In the genomic region with DNA sequence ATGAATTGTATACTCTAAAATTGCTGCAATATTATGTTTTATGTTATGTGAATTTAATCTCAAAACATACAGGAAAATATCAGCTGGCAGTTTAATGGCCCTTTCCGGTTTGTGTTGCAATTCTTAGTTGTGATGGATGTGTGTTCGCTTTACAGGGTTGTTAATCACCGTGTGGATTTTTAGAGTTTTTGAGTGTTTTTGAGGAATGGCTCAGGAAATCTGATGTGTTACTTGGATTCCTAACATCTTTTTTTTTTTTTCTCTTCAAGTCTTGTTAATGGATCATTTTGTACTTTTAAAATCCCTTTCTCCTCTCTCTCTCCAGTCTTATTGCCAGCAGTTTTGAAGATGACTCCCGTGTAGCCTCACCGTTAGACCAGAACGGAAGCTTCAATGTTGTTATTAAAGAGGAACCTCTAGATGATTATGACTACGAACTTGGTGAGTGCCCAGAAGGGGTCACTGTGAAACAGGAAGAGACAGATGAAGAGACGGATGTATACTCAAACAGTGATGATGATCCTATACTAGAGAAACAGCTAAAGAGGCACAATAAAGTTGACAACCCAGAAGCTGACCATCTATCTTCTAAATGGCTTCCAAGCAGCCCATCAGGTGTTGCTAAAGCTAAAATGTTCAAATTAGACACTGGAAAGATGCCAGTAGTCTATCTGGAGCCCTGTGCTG, we compare ENCODE assay signal across 8 cellular contexts. TPM values are rescaled to one million over a fixed set of nuclear protein-coding genes. Genes with fewer than 3 reads are reported as not detected.
DNase-seq lines count a peak whose midpoint lies in the region; ATAC-seq, FAIRE-seq and TF ChIP-seq lines count a peak whose summit lies in the region.

No MANE protein-coding gene starts in this region.

- TF ChIP-seq CTCF in astrocyte of the cerebellum (IDR thresholded peaks at IDR 0.05; ENCODE audit: low read depth, low read length, missing control alignments): peak; percentile 42
- no peak for TF ChIP-seq CTCF in left lung (IDR thresholded peaks at IDR 0.05)
- no peak for TF ChIP-seq CTCF in kidney (IDR thresholded peaks at IDR 0.05; ENCODE audit: borderline replicate concordance, extremely low read depth, insufficient read depth)

- peak overlapping the region; percentile 58 for H3K4me2 ChIP-seq in BLaER1

- H3K27ac ChIP-seq in BLaER1 (peak overlapping the region; percentile 47; the same call in 1 of the 2 replicates), left lung (peak overlapping the region in 1 of 2 donors; percentile 69), kidney (ENCODE audit: low read depth in 2 of 2, low read length in 2 of 2) (no peak overlapping the region)

- H3K9me3 ChIP-seq in BLaER1 (0 out of 2 replicates have a peak, but pooled peaks cover 5% of the 10 kb centered on the region), left lung (no peaks in the 10 kb centered on the region), kidney (ENCODE audit: control insufficient read depth in 1 of 2, low read length in 2 of 2) (no peaks in the 10 kb centered on the region)

- peaks cover 86% of the 10 kb centered on the region for H4K20me1 ChIP-seq in BLaER1

- DNase-seq in SIG-M5 (lab: John Stamatoyannopoulos, UW): peak; percentile 73
- DNase-seq in astrocyte of the cerebellum (ENCODE audit: low read depth): peak; percentile 9
- DNase-seq in left lung: no peak
- no peak for DNase-seq in kidney
- no peak for DNase-seq in NCI-H2196 treated with DMSO at 0.1 percent for 48 hours (lab: John Stamatoyannopoulos, UW; ENCODE audit: unreplicated experiment)

- H3K36me3 ChIP-seq in BLaER1 (peaks cover 55% of the 10 kb centered on the region), left lung (peaks cover 0 to 19% of the 10 kb centered on the region in 2 donors), kidney (ENCODE audit: control insufficient read depth in 1 of 2, insufficient read depth in 2 of 2, low read length in 2 of 2) (no peaks in the 10 kb centered on the region)

- H3K4me1 ChIP-seq in BLaER1 (peaks cover 32% of the 10 kb centered on the region), left lung (peaks cover 0 to 42% of the 10 kb centered on the region in 2 donors), kidney (ENCODE audit: control insufficient read depth in 1 of 2, insufficient read depth in 1 of 2, low read depth in 1 of 2, low read length in 2 of 2) (no peaks in the 10 kb centered on the region)

- in situ Hi-C loops in astrocyte of the cerebellum (cut with HindIII; ENCODE audit: low sequenced_read_pairs): no loop called here

- H3K27me3 ChIP-seq in BLaER1 (no peaks in the 10 kb centered on the region), left lung (no peaks in the 10 kb centered on the region)

- H3K9ac ChIP-seq in BLaER1 (no peak overlapping the region), kidney (ENCODE audit: low read length in 2 of 2) (no peak overlapping the region)

- intact Hi-C loops in left lung (cut with DNase I): no loop called here
- intact Hi-C loops in kidney (cut with DNase I): no loop called here

- ATAC-seq in GM18867 (IDR thresholded peaks at IDR 0.05; ENCODE audit: unreplicated experiment): peak; percentile 72
- ATAC-seq in HG03095 (IDR thresholded peaks at IDR 0.05; ENCODE audit: unreplicated experiment): peak; percentile 90
- peak; percentile 71 for ATAC-seq in left lung

- no peak for FAIRE-seq in kidney (lab: Jason Lieb, UNC)

- H3K4me3 ChIP-seq in BLaER1: no peak overlapping the region
- H3K4me3 ChIP-seq in astrocyte of the cerebellum (ENCODE audit: low read depth, low read length): no peak overlapping the region
- H3K4me3 ChIP-seq in left lung: no peak overlapping the region
- no peak overlapping the region for H3K4me3 ChIP-seq in kidney (ENCODE audit: low read length in 2 of 2)

RNA-seq across cellular contexts. Expression of a gene that starts 35.7 kb away (rescaled TPM):
- 10 to 100 TPM; 33.4 to 33.7 TPM for total RNA-seq in left lung
- 40.1 TPM for total RNA-seq in kidney
- 1.9 TPM for polyA plus RNA-seq in kidney (ENCODE audit: insufficient read depth, low read depth, low replicate concordance)

Comparison
In these comparisons a context has a peak if more than half of its experiments do, and no peak if none do; other contexts are left out.
1. DNase-seq: peak in SIG-M5 (single experiment) and astrocyte of the cerebellum (single experiment); none in left lung (0 of 2), kidney (single experiment) and NCI-H2196 treated with DMSO at 0.1 percent for 48 hours (single experiment).
2. Peak in every context shown above with its lines, with median percentiles within 50 percentile points of each other: ATAC-seq.